ENCODE assay signal across 2 cellular contexts in genomic region chr18:420661-421060, GRCh38.
TF ChIP-seq lines count a peak whose summit lies in the region.

No MANE protein-coding gene starts in this region.

TF ChIP-seq in GM23338, 12 proteins besides CTCF, POLR2A, EP300 and RAD21 (continued from another document):
- TF ChIP-seq STAT1 (IDR thresholded peaks at IDR 0.05; ENCODE audit: unreplicated experiment) (no peak), ZNF331 (CRISPR knock-in tag; IDR thresholded peaks at IDR 0.05; ENCODE audit: low read depth) (no peak), NANOG (IDR thresholded peaks at IDR 0.05; ENCODE audit: borderline replicate concordance) (no peak), POLR2AphosphoS5 (IDR thresholded peaks at IDR 0.05; ENCODE audit: low read depth) (no peak), CREB1 (CRISPR knock-in tag; IDR thresholded peaks at IDR 0.05; ENCODE audit: low read depth) (no peak), JUNB (IDR thresholded peaks at IDR 0.05; ENCODE audit: unreplicated experiment) (no peak), EZH2 (IDR thresholded peaks at IDR 0.05; ENCODE audit: low read depth, unreplicated experiment) (no peak), ZNF462 (CRISPR knock-in tag; IDR thresholded peaks at IDR 0.05) (no peak), EZH2phosphoT487 (IDR thresholded peaks at IDR 0.05; ENCODE audit: unreplicated experiment) (no peak)
- TF ChIP-seq, protein P1, sequence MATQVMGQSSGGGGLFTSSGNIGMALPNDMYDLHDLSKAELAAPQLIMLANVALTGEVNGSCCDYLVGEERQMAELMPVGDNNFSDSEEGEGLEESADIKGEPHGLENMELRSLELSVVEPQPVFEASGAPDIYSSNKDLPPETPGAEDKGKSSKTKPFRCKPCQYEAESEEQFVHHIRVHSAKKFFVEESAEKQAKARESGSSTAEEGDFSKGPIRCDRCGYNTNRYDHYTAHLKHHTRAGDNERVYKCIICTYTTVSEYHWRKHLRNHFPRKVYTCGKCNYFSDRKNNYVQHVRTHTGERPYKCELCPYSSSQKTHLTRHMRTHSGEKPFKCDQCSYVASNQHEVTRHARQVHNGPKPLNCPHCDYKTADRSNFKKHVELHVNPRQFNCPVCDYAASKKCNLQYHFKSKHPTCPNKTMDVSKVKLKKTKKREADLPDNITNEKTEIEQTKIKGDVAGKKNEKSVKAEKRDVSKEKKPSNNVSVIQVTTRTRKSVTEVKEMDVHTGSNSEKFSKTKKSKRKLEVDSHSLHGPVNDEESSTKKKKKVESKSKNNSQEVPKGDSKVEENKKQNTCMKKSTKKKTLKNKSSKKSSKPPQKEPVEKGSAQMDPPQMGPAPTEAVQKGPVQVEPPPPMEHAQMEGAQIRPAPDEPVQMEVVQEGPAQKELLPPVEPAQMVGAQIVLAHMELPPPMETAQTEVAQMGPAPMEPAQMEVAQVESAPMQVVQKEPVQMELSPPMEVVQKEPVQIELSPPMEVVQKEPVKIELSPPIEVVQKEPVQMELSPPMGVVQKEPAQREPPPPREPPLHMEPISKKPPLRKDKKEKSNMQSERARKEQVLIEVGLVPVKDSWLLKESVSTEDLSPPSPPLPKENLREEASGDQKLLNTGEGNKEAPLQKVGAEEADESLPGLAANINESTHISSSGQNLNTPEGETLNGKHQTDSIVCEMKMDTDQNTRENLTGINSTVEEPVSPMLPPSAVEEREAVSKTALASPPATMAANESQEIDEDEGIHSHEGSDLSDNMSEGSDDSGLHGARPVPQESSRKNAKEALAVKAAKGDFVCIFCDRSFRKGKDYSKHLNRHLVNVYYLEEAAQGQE (IDR thresholded peaks at IDR 0.05; ENCODE audit: unreplicated experiment), result no peak

TF ChIP-seq in WTC11, 78 proteins besides CTCF, POLR2A, EP300 and RAD21 (continued from another document):
- TF ChIP-seq, protein P2, sequence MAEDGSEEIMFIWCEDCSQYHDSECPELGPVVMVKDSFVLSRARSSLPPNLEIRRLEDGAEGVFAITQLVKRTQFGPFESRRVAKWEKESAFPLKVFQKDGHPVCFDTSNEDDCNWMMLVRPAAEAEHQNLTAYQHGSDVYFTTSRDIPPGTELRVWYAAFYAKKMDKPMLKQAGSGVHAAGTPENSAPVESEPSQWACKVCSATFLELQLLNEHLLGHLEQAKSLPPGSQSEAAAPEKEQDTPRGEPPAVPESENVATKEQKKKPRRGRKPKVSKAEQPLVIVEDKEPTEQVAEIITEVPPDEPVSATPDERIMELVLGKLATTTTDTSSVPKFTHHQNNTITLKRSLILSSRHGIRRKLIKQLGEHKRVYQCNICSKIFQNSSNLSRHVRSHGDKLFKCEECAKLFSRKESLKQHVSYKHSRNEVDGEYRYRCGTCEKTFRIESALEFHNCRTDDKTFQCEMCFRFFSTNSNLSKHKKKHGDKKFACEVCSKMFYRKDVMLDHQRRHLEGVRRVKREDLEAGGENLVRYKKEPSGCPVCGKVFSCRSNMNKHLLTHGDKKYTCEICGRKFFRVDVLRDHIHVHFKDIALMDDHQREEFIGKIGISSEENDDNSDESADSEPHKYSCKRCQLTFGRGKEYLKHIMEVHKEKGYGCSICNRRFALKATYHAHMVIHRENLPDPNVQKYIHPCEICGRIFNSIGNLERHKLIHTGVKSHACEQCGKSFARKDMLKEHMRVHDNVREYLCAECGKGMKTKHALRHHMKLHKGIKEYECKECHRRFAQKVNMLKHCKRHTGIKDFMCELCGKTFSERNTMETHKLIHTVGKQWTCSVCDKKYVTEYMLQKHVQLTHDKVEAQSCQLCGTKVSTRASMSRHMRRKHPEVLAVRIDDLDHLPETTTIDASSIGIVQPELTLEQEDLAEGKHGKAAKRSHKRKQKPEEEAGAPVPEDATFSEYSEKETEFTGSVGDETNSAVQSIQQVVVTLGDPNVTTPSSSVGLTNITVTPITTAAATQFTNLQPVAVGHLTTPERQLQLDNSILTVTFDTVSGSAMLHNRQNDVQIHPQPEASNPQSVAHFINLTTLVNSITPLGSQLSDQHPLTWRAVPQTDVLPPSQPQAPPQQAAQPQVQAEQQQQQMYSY (CRISPR knock-in tag; IDR thresholded peaks at IDR 0.05), result no peak
- TF ChIP-seq IRF2 (CRISPR knock-in tag; IDR thresholded peaks at IDR 0.05; ENCODE audit: borderline replicate concordance, low read depth) (no peak), ATF1 (CRISPR knock-in tag; IDR thresholded peaks at IDR 0.05) (no peak)
